Comparison of ENCODE assay signal across 14 cellular contexts in genomic region chr9:131478911-131479310, GRCh38.
"Had no signal": no experiment of that assay in that cellular context is flagged by ENCODE, and none has a peak within 500 bp of the region (broad histone marks: within the 10 kb centered on the region; RNA-seq: fewer than 3 reads in every experiment).

No MANE protein-coding gene starts in this region.

- H3K27me3 ChIP-seq: dorsolateral prefrontal cortex, foreskin keratinocyte, ovary, testis, upper lobe of left lung had no signal

- H3K4me3 ChIP-seq: dorsolateral prefrontal cortex, ovary, psoas muscle, skin epidermis, testis, upper lobe of left lung had no signal

- H3K4me3 Mint-ChIP-seq: activated CD4-positive, alpha-beta T cell treated with anti-CD3 and anti-CD28 coated beads, Interleukin-2, amount 10 ng/mL, durations not matched to agents 24 days and 14 days; activated naive CD4-positive, alpha-beta T cell treated with anti-CD3 and anti-CD28 coated beads, Interleukin-2, amount 50 U/mL, for 24 hours; activated T-cell treated with anti-CD3 and anti-CD28 coated beads, Interleukin-2, amount 50 U/mL, for 72 hours; naive thymus-derived CD4-positive, alpha-beta T cell had no signal

- H3K27ac Mint-ChIP-seq: activated T-cell treated with anti-CD3 and anti-CD28 coated beads, Interleukin-2, amount 50 U/mL, for 72 hours had no signal

- H3K9me3 ChIP-seq: ovary, psoas muscle, testis, upper lobe of left lung had no signal

- ATAC-seq: foreskin keratinocyte, psoas muscle had no signal

- H3K4me1 Mint-ChIP-seq: activated naive CD4-positive, alpha-beta T cell treated with anti-CD3 and anti-CD28 coated beads, Interleukin-2, amount 50 U/mL, for 24 hours had no signal

- H3K36me3 ChIP-seq: ovary had no signal

- H3K27me3 Mint-ChIP-seq: activated CD4-positive, alpha-beta T cell treated with anti-CD3 and anti-CD28 coated beads, Interleukin-2, amount 10 ng/mL, durations not matched to agents 24 days and 14 days; activated naive CD4-positive, alpha-beta T cell treated with anti-CD3 and anti-CD28 coated beads, Interleukin-2, amount 50 U/mL, for 24 hours; naive thymus-derived CD4-positive, alpha-beta T cell had no signal

- H3K9me3 Mint-ChIP-seq: activated CD4-positive, alpha-beta T cell treated with anti-CD3 and anti-CD28 coated beads, Interleukin-2, amount 10 ng/mL, durations not matched to agents 24 days and 14 days; activated naive CD4-positive, alpha-beta T cell treated with anti-CD3 and anti-CD28 coated beads, Interleukin-2, amount 50 U/mL, for 24 hours; activated T-cell treated with anti-CD3 and anti-CD28 coated beads, Interleukin-2, amount 50 U/mL, for 72 hours; naive thymus-derived CD4-positive, alpha-beta T cell had no signal

- DNase-seq: activated gamma-delta T cell, foreskin keratinocyte, upper lobe of left lung had no signal

- FAIRE-seq: colon had no signal

- H3K4me1 ChIP-seq: foreskin keratinocyte, testis, upper lobe of left lung had no signal

- H3K27ac ChIP-seq: epithelial cell of prostate, foreskin keratinocyte, ovary, psoas muscle, testis, upper lobe of left lung had no signal
